In genomic region chr3:24305795-24306467, GRCh38 we compare ENCODE assay signal across 15 cellular contexts.
DNase-seq lines count a peak whose midpoint lies in the region; ATAC-seq and TF ChIP-seq lines count a peak whose summit lies in the region.
"Had no signal": no experiment of that assay in that cellular context is flagged by ENCODE, and none has a peak within 500 bp of the region (broad histone marks: within the 10 kb centered on the region; RNA-seq: fewer than 3 reads in every experiment).

No MANE protein-coding gene starts in this region.

- WGBS in spleen, 5 donors = 38 to 55% (median 49%) methylated on average over 4 of the region's 4 CpGs

- H3K4me1 ChIP-seq in cardiac muscle cell (ENCODE audit: low read depth) (peaks cover 6% of the 10 kb centered on the region), HAP-1 (no peaks in the 10 kb centered on the region), spleen (no peaks in the 10 kb centered on the region)

- TF ChIP-seq CTCF in cardiac muscle cell (IDR thresholded peaks at IDR 0.05; ENCODE audit: low read depth, low read length) (no peak), astrocyte of the spinal cord (IDR thresholded peaks at IDR 0.05; ENCODE audit: low read depth, low read length) (no peak), spleen (IDR thresholded peaks at IDR 0.05 in 8 of 11, conservative IDR thresholded peaks at IDR 0.05 in 3 of 11) (no peak)

- H3K27ac ChIP-seq in cardiac muscle cell (no peak overlapping the region), spleen (no peak overlapping the region)
- H3K27ac ChIP-seq: lower lobe of right lung, SK-N-MC had no signal

- in situ Hi-C loops in astrocyte of the spinal cord (cut with HindIII; ENCODE audit: low sequenced_read_pairs) = no loop called here
- in situ Hi-C loops in HAP-1 (cut with MboI; ENCODE audit: low sequenced_read_pairs) = no loop called here

- ATAC-seq in sciatic nerve (no peak), HG03175 (IDR thresholded peaks at IDR 0.05; ENCODE audit: unreplicated experiment) (no peak)
- ATAC-seq: lower lobe of right lung had no signal

- TF ChIP-seq POLR2A in spleen (IDR thresholded peaks at IDR 0.05) = no peak

- DNase-seq in cardiac muscle cell (ENCODE audit: low read depth in 1 of 2, low spot score in 1 of 2) (peak; percentile 41 to 59), cardiac septum (ENCODE audit: low spot score) (no peak), astrocyte of the spinal cord (ENCODE audit: low read depth, low spot score) (peak; percentile 33), left kidney (ENCODE audit: low read depth, low spot score) (peak; percentile 90), sciatic nerve (ENCODE audit: low spot score) (no peak), HAP-1 (ENCODE audit: low spot score in 2 of 2) (no peak), spleen (no peak)
- DNase-seq: activated CD4-positive, CD25-positive, alpha-beta regulatory T cell; DMS53; glutamatergic neuron; lower lobe of right lung; occipital lobe; stimulated activated CD4-positive, alpha-beta T cell treated with anti-CD3 and anti-CD28 coated beads, Interleukin-2, amount 100 ng/mL, for 24 hours had no signal

- no peaks in the 10 kb centered on the region for H3K36me3 ChIP-seq in cardiac muscle cell
- H3K36me3 ChIP-seq in HAP-1 (replicated peaks) = no peaks in the 10 kb centered on the region
- H3K36me3 ChIP-seq in spleen = no peaks in the 10 kb centered on the region
- H3K36me3 ChIP-seq: lower lobe of right lung had no signal

- H3K9me3 ChIP-seq in cardiac muscle cell (ENCODE audit: low read depth) (no peaks in the 10 kb centered on the region), HAP-1 (no peaks in the 10 kb centered on the region), spleen (no peaks in the 10 kb centered on the region)
- H3K9me3 ChIP-seq: lower lobe of right lung had no signal

- intact Hi-C loops in cardiac septum (cut with DNase I) (no loop called here), sciatic nerve (cut with DNase I) (no loop called here), spleen (cut with DNase I; ENCODE audit: low total_unique reads) (no loop called here)

- no peaks in the 10 kb centered on the region for H3K27me3 ChIP-seq in cardiac muscle cell
- H3K27me3 ChIP-seq in HAP-1 (ENCODE audit: low read depth) = no peaks in the 10 kb centered on the region
- H3K27me3 ChIP-seq in spleen (replicated peaks in 1 of 7) = no peaks in the 10 kb centered on the region

- H3K4me3 ChIP-seq in cardiac muscle cell = no peak overlapping the region
- H3K4me3 ChIP-seq in astrocyte of the spinal cord (ENCODE audit: low read depth, low read length) = no peak overlapping the region
- H3K4me3 ChIP-seq in HAP-1 = no peak overlapping the region
- H3K4me3 ChIP-seq in spleen = no peak overlapping the region
- H3K4me3 ChIP-seq: lower lobe of right lung, SK-N-MC had no signal

Comparison
In these comparisons a context has a peak if more than half of its experiments do, and no peak if none do; other contexts are left out.
1. DNase-seq: peak in cardiac muscle cell (2 of 2), astrocyte of the spinal cord (single experiment) and left kidney (single experiment); none in cardiac septum (single experiment), sciatic nerve (single experiment), HAP-1 (0 of 2) and spleen (single experiment).